In genomic region chr20:37071481-37071911, GRCh38 we compare ENCODE assay signal across 9 cellular contexts. TPM values are rescaled to one million over a fixed set of nuclear protein-coding genes. Genes with fewer than 3 reads are reported as not detected.
DNase-seq lines count a peak whose midpoint lies in the region; ATAC-seq lines count a peak whose summit lies in the region.
"Had no signal": no experiment of that assay in that cellular context is flagged by ENCODE, and none has a peak within 500 bp of the region (broad histone marks: within the 10 kb centered on the region; RNA-seq: fewer than 3 reads in every experiment).

No MANE protein-coding gene starts in this region.

- H3K36me3 Mint-ChIP-seq in immature natural killer cell = peaks cover 0 to 15% (median 11%) of the 10 kb centered on the region in 3 donors

- peaks cover 15 to 20% of the 10 kb centered on the region in 2 donors for H3K4me1 Mint-ChIP-seq in immature natural killer cell

- H3K27ac Mint-ChIP-seq in immature natural killer cell = peak overlapping the region; percentile 85 to 94 (median 88)

- H3K9me3 Mint-ChIP-seq in immature natural killer cell = no peaks in the 10 kb centered on the region

- peaks cover 0 to 2% (median 0%) of the 10 kb centered on the region in 3 donors for H3K27me3 Mint-ChIP-seq in immature natural killer cell (ENCODE audit: low read depth in 3 of 3)

- DNase-seq in AG20443 (ENCODE audit: low spot score) (peak; percentile 13), MV-4-11 (lab: John Stamatoyannopoulos, UW) (peak; percentile 53), immature natural killer cell (peak; percentile 21 to 43 (median 24)), GF-D8 (lab: John Stamatoyannopoulos, UW) (no peak), NK-92 (lab: John Stamatoyannopoulos, UW; ENCODE audit: unreplicated experiment) (no peak), RPMI8226 (no peak)
- peak; percentile 12 for DNase-seq in activated T-helper 9 cell treated with anti-CD3 and anti-CD28 coated beads, Interleukin-2, amount 50 U/mL, for 16 hours (ENCODE audit: low read depth)
- DNase-seq: NCI-H1694 had no signal

- ATAC-seq in HG02973 (IDR thresholded peaks at IDR 0.05; ENCODE audit: unreplicated experiment) = no peak

- H3K4me3 Mint-ChIP-seq in immature natural killer cell = peak overlapping the region; percentile 42 to 56 (median 47)

RNA-seq across cellular contexts. Expression of gene RBL1, which starts 24.3 kb away (rescaled TPM):
- 10 to 100 TPM in 1 of 3 donors, 1 to 10 TPM in 2; 2.9 to 11.1 (median 6.0) TPM for polyA plus RNA-seq in immature natural killer cell

Comparison
In these comparisons a context has a peak if more than half of its experiments do, and no peak if none do; other contexts are left out.
1. DNase-seq: peak in AG20443 (single experiment), MV-4-11 (single experiment), activated T-helper 9 cell treated with anti-CD3 and anti-CD28 coated beads, Interleukin-2, amount 50 U/mL, for 16 hours (single experiment) and immature natural killer cell (3 of 3); none in GF-D8 (single experiment), NK-92 (single experiment) and RPMI8226 (single experiment).